In genomic region chr11:9941991-9942390, GRCh38 we compare ENCODE assay signal across 19 cellular contexts.
DNase-seq lines count a peak whose midpoint lies in the region; ATAC-seq and TF ChIP-seq lines count a peak whose summit lies in the region.
"Had no signal": no experiment of that assay in that cellular context is flagged by ENCODE, and none has a peak within 500 bp of the region (broad histone marks: within the 10 kb centered on the region; RNA-seq: fewer than 3 reads in every experiment).

No MANE protein-coding gene starts in this region.

- no peaks in the 10 kb centered on the region for H3K9me3 Mint-ChIP-seq in endothelial cell (ENCODE audit: unreplicated experiment)

- H3K27me3 Mint-ChIP-seq in endothelial cell (ENCODE audit: unreplicated experiment) = no peaks in the 10 kb centered on the region
- H3K27me3 Mint-ChIP-seq: CD4-positive, alpha-beta memory T cell; IgD-negative memory B cell had no signal

- H3K4me3 Mint-ChIP-seq in endothelial cell (ENCODE audit: unreplicated experiment) = no peak overlapping the region
- H3K4me3 Mint-ChIP-seq: CD4-positive, alpha-beta memory T cell; H9; IgD-negative memory B cell had no signal

- no peaks in the 10 kb centered on the region for H3K9me3 ChIP-seq in osteoblast (ENCODE audit: low read depth, low read length)

- H3K4me1 Mint-ChIP-seq in endothelial cell (ENCODE audit: unreplicated experiment) = no peaks in the 10 kb centered on the region
- H3K4me1 Mint-ChIP-seq: CD4-positive, alpha-beta memory T cell; H9 had no signal

- peak overlapping the region; percentile 79 for H3K27ac ChIP-seq in osteoblast (ENCODE audit: low read depth, low read length)
- H3K27ac ChIP-seq: BLaER1 had no signal

- no peak for ATAC-seq in GM18873 (IDR thresholded peaks at IDR 0.05; ENCODE audit: low FRiP score, unreplicated experiment)
- ATAC-seq: A549 had no signal

- peak; percentile 21 for DNase-seq in NCI-H345 (lab: John Stamatoyannopoulos, UW)
- DNase-seq in NCI-H345 treated with DMSO at 0.1 percent for 48 hours (lab: John Stamatoyannopoulos, UW; ENCODE audit: unreplicated experiment) = no peak
- DNase-seq in NCI-H187 treated with DMSO at 0.1 percent for 48 hours (lab: John Stamatoyannopoulos, UW) = peak; percentile 24
- DNase-seq in osteoblast (ENCODE audit: insufficient read length, low spot score, missing footprints) = no peak
- DNase-seq in endothelial cell (ENCODE audit: low spot score) = no peak
- no peak for DNase-seq in T-helper 9 cell
- DNase-seq: Calu3; CD4-positive, alpha-beta memory T cell; DND-41; H9; Karpas-422; MG63; NCI-H1048; Right ventricle myocardium superior; SW 1271 had no signal

- no peak overlapping the region for H3K27ac Mint-ChIP-seq in endothelial cell (ENCODE audit: unreplicated experiment)
- H3K27ac Mint-ChIP-seq: IgD-negative memory B cell had no signal

- peaks cover 5% of the 10 kb centered on the region for H3K36me3 ChIP-seq in osteoblast (ENCODE audit: insufficient read depth, low read length)
- H3K36me3 ChIP-seq: BLaER1 had no signal

- H3K27me3 ChIP-seq in osteoblast (ENCODE audit: insufficient read depth, low read length) = no peaks in the 10 kb centered on the region
- H3K27me3 ChIP-seq: BLaER1, MG63 had no signal

- peaks cover 16% of the 10 kb centered on the region for H3K4me1 ChIP-seq in osteoblast (ENCODE audit: insufficient read depth, low read length)
- H3K4me1 ChIP-seq: BLaER1 had no signal

- no peak overlapping the region for H3K4me3 ChIP-seq in osteoblast (ENCODE audit: insufficient read depth, low read length)
- H3K4me3 ChIP-seq: A549, BLaER1, MG63 had no signal

- H2AFZ ChIP-seq in osteoblast (ENCODE audit: low read length) = no peak overlapping the region

- peaks cover 4% of the 10 kb centered on the region for H3K79me2 ChIP-seq in osteoblast (ENCODE audit: insufficient read depth, low read length)

- no peak overlapping the region for H3K4me2 ChIP-seq in osteoblast (ENCODE audit: insufficient read depth, low read length)
- H3K4me2 ChIP-seq: A549, BLaER1 had no signal

- no peaks in the 10 kb centered on the region for H4K20me1 ChIP-seq in osteoblast (ENCODE audit: insufficient read depth, low read length)
- H4K20me1 ChIP-seq: BLaER1 had no signal

- TF ChIP-seq CTCF in osteoblast (IDR thresholded peaks at IDR 0.05; ENCODE audit: extremely low read depth, low read depth, low read length) (no peak), endothelial cell (IDR thresholded peaks at IDR 0.05; ENCODE audit: unreplicated experiment) (no peak)

- no peaks in the 10 kb centered on the region for H3K36me3 Mint-ChIP-seq in endothelial cell (ENCODE audit: low read depth, unreplicated experiment)
- H3K36me3 Mint-ChIP-seq: IgD-negative memory B cell had no signal

Comparison
In these comparisons a context has a peak if more than half of its experiments do, and no peak if none do; other contexts are left out.
1. DNase-seq: peak in NCI-H345 (single experiment) and NCI-H187 treated with DMSO at 0.1 percent for 48 hours (single experiment); none in NCI-H345 treated with DMSO at 0.1 percent for 48 hours (single experiment), osteoblast (single experiment), endothelial cell (single experiment) and T-helper 9 cell (single experiment).